Comparison of ENCODE assay signal across 19 cellular contexts in genomic region chr3:112770907-112771306, GRCh38.
DNase-seq lines count a peak whose midpoint lies in the region; ATAC-seq, FAIRE-seq and TF ChIP-seq lines count a peak whose summit lies in the region.
"Had no signal": no experiment of that assay in that cellular context is flagged by ENCODE, and none has a peak within 500 bp of the region (broad histone marks: within the 10 kb centered on the region; RNA-seq: fewer than 3 reads in every experiment).

No MANE protein-coding gene starts in this region.

- H3K4ac ChIP-seq in H1 (replicated peaks; ENCODE audit: insufficient read length, low read depth, low read length): peak overlapping the region; percentile 91

- H3K4me3 ChIP-seq in A549: no peak overlapping the region
- no peak overlapping the region for H3K4me3 ChIP-seq in H1 (ENCODE audit: extremely low read depth in 1 of 4, insufficient read depth in 2 of 4, low read depth in 3 of 4, low read length in 4 of 4)
- H3K4me3 ChIP-seq in keratinocyte (ENCODE audit: control insufficient read depth in 2 of 3, extremely low read depth in 1 of 3, insufficient read depth in 2 of 3, low read depth in 1 of 3, low read length in 3 of 3): no peak overlapping the region

- no peaks in the 10 kb centered on the region for H3K9me1 ChIP-seq in keratinocyte (ENCODE audit: control insufficient read depth, extremely low read depth, insufficient read depth, low read length)

- CTCF ChIA-PET in A549 (lab: Yijun Ruan, JAX): interaction anchor here (0.8 kb wide), 2 partner anchors 12 to 25 kb away, joined by 3 to 5 read pairs; no protein-coding TSS in a partner anchor
- CTCF ChIA-PET in H1 (lab: Charles Lee; ENCODE audit: partially characterized antibody): interaction anchor here (0.6 kb wide), 1 partner anchor 44 kb away, joined by 4 read pairs; no protein-coding TSS in a partner anchor
- CTCF ChIA-PET in WTC11 (lab: Charles Lee): interaction anchor here (0.6 to 0.7 kb wide), 2 partner anchors 10 to 162 kb away, joined by 3 read pairs; no protein-coding TSS in a partner anchor

- WGBS in A549 (ENCODE audit: missing lambda C conversion rate): over 99% methylated on average over 5 of the region's 5 CpGs
- WGBS in H1 (ENCODE audit: extremely low coverage in 1 of 2, insufficient coverage in 1 of 2, insufficient read length in 1 of 2, insufficient replicate concordance in 2 of 2, low coverage in 1 of 2, low lambda C conversion rate in 2 of 2, missing lambda C conversion rate in 1 of 2), 2 experiments: 98% methylated on average over 5 of the region's 5 CpGs; no CpG with 5 or more reads in 1 of the 2 experiments

- no peak overlapping the region for H2BK5ac ChIP-seq in H1 (ENCODE audit: low read depth, low read length)

- H3K27ac Mint-ChIP-seq in HFFc6 (peak overlapping the region; percentile 93), natural killer cell (no peak overlapping the region), WTC11 (no peak overlapping the region)

- H4K5ac ChIP-seq in H1 (ENCODE audit: insufficient read length, low read depth, low read length): no peak overlapping the region

- intact Hi-C loops in natural killer cell (cut with micrococcal nuclease): no loop called here

- H3K4me1 Mint-ChIP-seq in HFFc6 (ENCODE audit: low read depth) (peaks cover 50% of the 10 kb centered on the region), natural killer cell (peaks cover 18% of the 10 kb centered on the region in 2 donors), WTC11 (peaks cover 13% of the 10 kb centered on the region)

- no peak overlapping the region for H3K56ac ChIP-seq in H1 (replicated peaks; ENCODE audit: insufficient read length, low read depth, low read length)

- H3K79me1 ChIP-seq in H1 (ENCODE audit: low read depth, low read length): no peaks in the 10 kb centered on the region

- H2AFZ ChIP-seq in H1 (ENCODE audit: low read length) (no peak overlapping the region), keratinocyte (ENCODE audit: control insufficient read depth, low read length) (no peak overlapping the region)

- no peak for ATAC-seq in A549
- no peak for ATAC-seq in natural killer cell
- no peak for ATAC-seq in WTC11

- H3K18ac ChIP-seq in H1 (ENCODE audit: extremely low read depth, low read length): peak overlapping the region; percentile 55

- TF ChIP-seq EP300 in A549 (IDR thresholded peaks at IDR 0.05) (no peak), H1 (IDR thresholded peaks at IDR 0.05; ENCODE audit: borderline replicate concordance in 1 of 2, low read depth in 2 of 2, low read length in 2 of 2) (no peak)

- H3K79me2 ChIP-seq in H1 (ENCODE audit: control insufficient read depth in 1 of 2, insufficient read depth in 2 of 2, low read length in 2 of 2) (no peaks in the 10 kb centered on the region), keratinocyte (ENCODE audit: control insufficient read depth, insufficient read depth, low read length) (no peaks in the 10 kb centered on the region)

- dilution Hi-C loops in keratinocyte (cut with MboI; ENCODE audit: extremely low pct_ligation_motif_present, low sequenced_read_pairs): no loop called here

- FAIRE-seq in A549 (lab: Jason Lieb, UNC): no peak
- FAIRE-seq in H1 (lab: Jason Lieb, UNC): no peak
- FAIRE-seq in keratinocyte (lab: Jason Lieb, UNC): no peak
- FAIRE-seq: D721Med, H54 had no signal

- H2BK120ac ChIP-seq in H1 (replicated peaks; ENCODE audit: low read depth, low read length): peak overlapping the region; percentile 52

- H3K27ac ChIP-seq in A549 (peak overlapping the region; percentile 34 to 51; a peak in 4 of 6 replicates), H1 (ENCODE audit: low read depth, low read length) (no peak overlapping the region), keratinocyte (ENCODE audit: control insufficient read depth, insufficient read depth, low read length) (peak overlapping the region; percentile 88)
- H3K27ac ChIP-seq: C4-2B, KMS-11 had no signal

- no peak overlapping the region for H2BK20ac ChIP-seq in H1 (ENCODE audit: low read length)

- DNase-seq in A549 (ENCODE audit: low read depth in 1 of 2, low spot score in 1 of 2) (no peak), HFFc6 (no peak), H1 (ENCODE audit: low read depth in 1 of 2, low spot score in 2 of 2) (no peak), keratinocyte (ENCODE audit: low read depth, low spot score) (no peak), nucleus accumbens (lab: John Stamatoyannopoulos, UW) (no peak), natural killer cell (no peak), WTC11 (ENCODE audit: low spot score) (no peak)
- DNase-seq in stimulated activated CD4-positive, alpha-beta T cell treated with anti-CD3 and anti-CD28 coated beads, Interleukin-1b, Interleukin-23, amount 100 ng/mL, for 48 hours: no peak
- DNase-seq: DMS53, GDM1, NCI-H1092 treated with DMSO at 0.1 percent for 48 hours, NCI-H146, NCI-H2029, NCI-H2227 treated with DMSO at 0.1 percent for 48 hours, NCI-H510A had no signal

- no peak overlapping the region for H3K23ac ChIP-seq in H1 (ENCODE audit: insufficient read length)

- no peak overlapping the region for H4K8ac ChIP-seq in H1 (ENCODE audit: extremely low read depth, insufficient read depth, low read length)

- POLR2A ChIA-PET in A549 (lab: Yijun Ruan, JAX) (no interaction called here), H1 (lab: Charles Lee; ENCODE audit: partially characterized antibody) (no interaction called here), WTC11 (lab: Charles Lee) (no interaction called here)

- no peak for TF ChIP-seq POLR2A in A549 (IDR thresholded peaks at IDR 0.05; ENCODE audit: low read length)
- TF ChIP-seq POLR2A in H1 (IDR thresholded peaks at IDR 0.05; ENCODE audit: control extremely low read depth in 1 of 2, low read depth in 2 of 2, low read length in 2 of 2): no peak

- H3K27me3 ChIP-seq in H1 (replicated peaks in 1 of 4; ENCODE audit: control insufficient read depth in 3 of 4, extremely low read depth in 1 of 4, insufficient read depth in 3 of 4, low read length in 3 of 4) (no peaks in the 10 kb centered on the region), keratinocyte (ENCODE audit: control insufficient read depth, extremely low read depth, insufficient read depth, low read length) (no peaks in the 10 kb centered on the region)

- H2BK15ac ChIP-seq in H1 (ENCODE audit: low read length): no peak overlapping the region

- H2AK5ac ChIP-seq in H1 (ENCODE audit: low read depth, low read length): no peak overlapping the region

- H3K9me3 Mint-ChIP-seq in HFFc6 (no peaks in the 10 kb centered on the region), natural killer cell (no peaks in the 10 kb centered on the region), WTC11 (peaks cover 6% of the 10 kb centered on the region; the same call in 1 of the 2 replicates)

- no peak overlapping the region; the same call in 1 of the 2 replicates for H2BK12ac ChIP-seq in H1 (ENCODE audit: low read depth, low read length)

- peak overlapping the region; percentile 22 for H4K91ac ChIP-seq in H1 (replicated peaks; ENCODE audit: insufficient read length, low read length)

- H3K4me2 ChIP-seq in A549 (no peak overlapping the region), H1 (ENCODE audit: insufficient read depth in 1 of 2, low read depth in 2 of 2, low read length in 2 of 2) (no peak overlapping the region), keratinocyte (ENCODE audit: control insufficient read depth, extremely low read depth, insufficient read depth, low read depth, low read length) (no peak overlapping the region)

- H3K4me1 ChIP-seq in A549 (peaks cover 46% of the 10 kb centered on the region), H1 (replicated peaks in 1 of 4; ENCODE audit: control insufficient read depth in 3 of 4, insufficient read depth in 4 of 4, low read length in 3 of 4) (peaks cover 0 to 2% (median 1%) of the 10 kb centered on the region in 4 experiments; a peak in 2 of 7 replicates), keratinocyte (ENCODE audit: control insufficient read depth, extremely low read depth, insufficient read depth, low read length) (peaks cover 44% of the 10 kb centered on the region)

- H3K23me2 ChIP-seq in H1 (ENCODE audit: low read depth, low read length): no peaks in the 10 kb centered on the region; the same call in 1 of the 2 replicates

- no peaks in the 10 kb centered on the region for H3K36me3 Mint-ChIP-seq in HFFc6 (ENCODE audit: low read depth)
- H3K36me3 Mint-ChIP-seq in natural killer cell: no peaks in the 10 kb centered on the region
- H3K36me3 Mint-ChIP-seq in WTC11: no peaks in the 10 kb centered on the region

- TF ChIP-seq CTCF in A549 (IDR thresholded peaks at IDR 0.05): no peak
- no peak for TF ChIP-seq CTCF in HFFc6 (IDR thresholded peaks at IDR 0.05)
- TF ChIP-seq CTCF in H1 (IDR thresholded peaks at IDR 0.05; ENCODE audit: control extremely low read depth in 1 of 3, insufficient read depth in 1 of 3, low read depth in 1 of 3, low read length in 3 of 3): no peak
- TF ChIP-seq CTCF in keratinocyte (optimal IDR thresholded peaks at IDR 0.05 in 1 of 3, IDR thresholded peaks at IDR 0.05 in 1 of 3, conservative IDR thresholded peaks at IDR 0.05 in 1 of 3; ENCODE audit: extremely low read depth in 1 of 3, insufficient read depth in 2 of 3, low read length in 3 of 3): no peak
- TF ChIP-seq CTCF in natural killer cell (IDR thresholded peaks at IDR 0.05): no peak
- no peak for TF ChIP-seq CTCF in WTC11 (IDR thresholded peaks at IDR 0.05)

- no peak overlapping the region for H3K14ac ChIP-seq in H1 (ENCODE audit: insufficient read length)

- H3K27me3 Mint-ChIP-seq in HFFc6 (ENCODE audit: insufficient read depth) (no peaks in the 10 kb centered on the region), natural killer cell (ENCODE audit: low read depth in 2 of 2) (peaks cover 0 to 4% of the 10 kb centered on the region in 2 donors), WTC11 (ENCODE audit: low read depth) (peaks cover 5% of the 10 kb centered on the region)

- H4K20me1 ChIP-seq in H1 (replicated peaks in 1 of 2; ENCODE audit: control insufficient read depth in 1 of 2, insufficient read depth in 2 of 2, low read length in 2 of 2) (no peaks in the 10 kb centered on the region), keratinocyte (ENCODE audit: control insufficient read depth, extremely low read depth, insufficient read depth, low read length) (no peaks in the 10 kb centered on the region)

- H3K9ac ChIP-seq in H1 (replicated peaks in 1 of 4; ENCODE audit: extremely low read depth in 1 of 4, low read depth in 3 of 4, low read length in 3 of 4) (no peak overlapping the region), keratinocyte (ENCODE audit: control insufficient read depth, extremely low read depth, insufficient read depth, low read length) (no peak overlapping the region)
- H3K9ac ChIP-seq: KMS-11 had no signal

- H3K36me3 ChIP-seq in H1 (ENCODE audit: control insufficient read depth in 2 of 4, insufficient read depth in 4 of 4, low read length in 3 of 4) (no peaks in the 10 kb centered on the region), keratinocyte (ENCODE audit: control insufficient read depth in 2 of 2, extremely low read depth in 1 of 2, insufficient read depth in 2 of 2, low read length in 2 of 2) (no peaks in the 10 kb centered on the region)

- no peak for TF ChIP-seq RAD21 in A549 (conservative IDR thresholded peaks at IDR 0.05 in 1 of 2, IDR thresholded peaks at IDR 0.05 in 1 of 2)
- no peak for TF ChIP-seq RAD21 in H1 (IDR thresholded peaks at IDR 0.05 in 1 of 2, conservative IDR thresholded peaks at IDR 0.05 in 1 of 2; ENCODE audit: low read depth in 2 of 2, low read length in 2 of 2)

- H3K9me3 ChIP-seq in A549: no peaks in the 10 kb centered on the region
- no peaks in the 10 kb centered on the region for H3K9me3 ChIP-seq in H1 (ENCODE audit: insufficient read depth in 2 of 2, low read depth in 1 of 2, low read length in 1 of 2)
- H3K9me3 ChIP-seq in keratinocyte (ENCODE audit: control insufficient read depth, low read depth, low read length): no peaks in the 10 kb centered on the region

- H3K4me3 Mint-ChIP-seq in HFFc6 (no peak overlapping the region), natural killer cell (no peak overlapping the region), WTC11 (no peak overlapping the region)
